1 cellular context compared by ENCODE assay signal in genomic region chr13:31987071-31987470, GRCh38.
TF ChIP-seq lines count a peak whose summit lies in the region.

No MANE protein-coding gene starts in this region.

TF ChIP-seq in GM23338, 12 proteins besides CTCF, POLR2A, EP300 and RAD21 (continued from another document):
- TF ChIP-seq, protein P1, sequence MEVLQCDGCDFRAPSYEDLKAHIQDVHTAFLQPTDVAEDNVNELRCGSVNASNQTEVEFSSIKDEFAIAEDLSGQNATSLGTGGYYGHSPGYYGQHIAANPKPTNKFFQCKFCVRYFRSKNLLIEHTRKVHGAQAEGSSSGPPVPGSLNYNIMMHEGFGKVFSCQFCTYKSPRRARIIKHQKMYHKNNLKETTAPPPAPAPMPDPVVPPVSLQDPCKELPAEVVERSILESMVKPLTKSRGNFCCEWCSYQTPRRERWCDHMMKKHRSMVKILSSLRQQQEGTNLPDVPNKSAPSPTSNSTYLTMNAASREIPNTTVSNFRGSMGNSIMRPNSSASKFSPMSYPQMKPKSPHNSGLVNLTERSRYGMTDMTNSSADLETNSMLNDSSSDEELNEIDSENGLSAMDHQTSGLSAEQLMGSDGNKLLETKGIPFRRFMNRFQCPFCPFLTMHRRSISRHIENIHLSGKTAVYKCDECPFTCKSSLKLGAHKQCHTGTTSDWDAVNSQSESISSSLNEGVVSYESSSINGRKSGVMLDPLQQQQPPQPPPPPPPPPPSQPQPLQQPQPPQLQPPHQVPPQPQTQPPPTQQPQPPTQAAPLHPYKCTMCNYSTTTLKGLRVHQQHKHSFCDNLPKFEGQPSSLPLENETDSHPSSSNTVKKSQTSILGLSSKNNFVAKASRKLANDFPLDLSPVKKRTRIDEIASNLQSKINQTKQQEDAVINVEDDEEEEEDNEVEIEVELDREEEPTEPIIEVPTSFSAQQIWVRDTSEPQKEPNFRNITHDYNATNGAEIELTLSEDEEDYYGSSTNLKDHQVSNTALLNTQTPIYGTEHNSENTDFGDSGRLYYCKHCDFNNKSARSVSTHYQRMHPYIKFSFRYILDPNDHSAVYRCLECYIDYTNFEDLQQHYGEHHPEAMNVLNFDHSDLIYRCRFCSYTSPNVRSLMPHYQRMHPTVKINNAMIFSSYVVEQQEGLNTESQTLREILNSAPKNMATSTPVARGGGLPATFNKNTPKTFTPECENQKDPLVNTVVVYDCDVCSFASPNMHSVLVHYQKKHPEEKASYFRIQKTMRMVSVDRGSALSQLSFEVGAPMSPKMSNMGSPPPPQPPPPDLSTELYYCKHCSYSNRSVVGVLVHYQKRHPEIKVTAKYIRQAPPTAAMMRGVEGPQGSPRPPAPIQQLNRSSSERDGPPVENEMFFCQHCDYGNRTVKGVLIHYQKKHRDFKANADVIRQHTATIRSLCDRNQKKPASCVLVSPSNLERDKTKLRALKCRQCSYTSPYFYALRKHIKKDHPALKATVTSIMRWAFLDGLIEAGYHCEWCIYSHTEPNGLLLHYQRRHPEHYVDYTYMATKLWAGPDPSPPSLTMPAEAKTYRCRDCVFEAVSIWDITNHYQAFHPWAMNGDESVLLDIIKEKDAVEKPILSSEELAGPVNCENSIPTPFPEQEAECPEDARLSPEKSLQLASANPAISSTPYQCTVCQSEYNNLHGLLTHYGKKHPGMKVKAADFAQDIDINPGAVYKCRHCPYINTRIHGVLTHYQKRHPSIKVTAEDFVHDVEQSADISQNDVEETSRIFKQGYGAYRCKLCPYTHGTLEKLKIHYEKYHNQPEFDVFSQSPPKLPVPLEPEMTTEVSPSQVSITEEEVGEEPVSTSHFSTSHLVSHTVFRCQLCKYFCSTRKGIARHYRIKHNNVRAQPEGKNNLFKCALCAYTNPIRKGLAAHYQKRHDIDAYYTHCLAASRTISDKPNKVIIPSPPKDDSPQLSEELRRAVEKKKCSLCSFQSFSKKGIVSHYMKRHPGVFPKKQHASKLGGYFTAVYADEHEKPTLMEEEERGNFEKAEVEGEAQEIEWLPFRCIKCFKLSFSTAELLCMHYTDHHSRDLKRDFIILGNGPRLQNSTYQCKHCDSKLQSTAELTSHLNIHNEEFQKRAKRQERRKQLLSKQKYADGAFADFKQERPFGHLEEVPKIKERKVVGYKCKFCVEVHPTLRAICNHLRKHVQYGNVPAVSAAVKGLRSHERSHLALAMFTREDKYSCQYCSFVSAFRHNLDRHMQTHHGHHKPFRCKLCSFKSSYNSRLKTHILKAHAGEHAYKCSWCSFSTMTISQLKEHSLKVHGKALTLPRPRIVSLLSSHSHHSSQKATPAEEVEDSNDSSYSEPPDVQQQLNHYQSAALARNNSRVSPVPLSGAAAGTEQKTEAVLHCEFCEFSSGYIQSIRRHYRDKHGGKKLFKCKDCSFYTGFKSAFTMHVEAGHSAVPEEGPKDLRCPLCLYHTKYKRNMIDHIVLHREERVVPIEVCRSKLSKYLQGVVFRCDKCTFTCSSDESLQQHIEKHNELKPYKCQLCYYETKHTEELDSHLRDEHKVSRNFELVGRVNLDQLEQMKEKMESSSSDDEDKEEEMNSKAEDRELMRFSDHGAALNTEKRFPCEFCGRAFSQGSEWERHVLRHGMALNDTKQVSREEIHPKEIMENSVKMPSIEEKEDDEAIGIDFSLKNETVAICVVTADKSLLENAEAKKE (CRISPR knock-in tag; IDR thresholded peaks at IDR 0.05) = no peak
- no peak for TF ChIP-seq STAT1 (IDR thresholded peaks at IDR 0.05; ENCODE audit: unreplicated experiment)
